Comparison of ENCODE assay signal across 1 cellular context in genomic region chr1:19222573-19222972, GRCh38.
TF ChIP-seq lines count a peak whose summit lies in the region.

No MANE protein-coding gene starts in this region.

TF ChIP-seq in K562, 482 proteins besides CTCF, POLR2A, EP300 and RAD21:
- TF ChIP-seq XRCC3 (IDR thresholded peaks at IDR 0.05) (no peak), MGA (IDR thresholded peaks at IDR 0.05) (no peak), ARID4B (CRISPR knock-in tag; IDR thresholded peaks at IDR 0.05) (no peak), GATAD2B (IDR thresholded peaks at IDR 0.05; ENCODE audit: borderline replicate concordance) (no peak), POLR2G (IDR thresholded peaks at IDR 0.05; ENCODE audit: low read depth, low read length) (peak; percentile 36; the same call in 1 of the 2 replicates), ZNF41 (CRISPR knock-in tag; conservative IDR thresholded peaks at IDR 0.05) (no peak)
